In genomic region chr1:35564037-35564883, GRCh38 we compare ENCODE assay signal across 8 cellular contexts. TPM values are rescaled to one million over a fixed set of nuclear protein-coding genes. Genes with fewer than 3 reads are reported as not detected.
DNase-seq lines count a peak whose midpoint lies in the region; ATAC-seq and TF ChIP-seq lines count a peak whose summit lies in the region.

No MANE protein-coding gene starts in this region.

- H3K4me1 ChIP-seq in heart right ventricle, result peaks cover 0 to 33% (median 10%) of the 10 kb centered on the region in 9 donors

- intact Hi-C loops in heart right ventricle (cut with DNase I), result loop anchor here in 8 of 10 donors (1.0 to 10.0 kb wide), 8 partner anchors 111 to 372 kb away; partner anchors contain the start of genes C1orf216 (in 2 of the 8) and SFPQ (in 1 of the 8)

- no peaks in the 10 kb centered on the region for H3K9me3 Mint-ChIP-seq in T-cell
- no peaks in the 10 kb centered on the region for H3K9me3 Mint-ChIP-seq in activated naive CD8-positive, alpha-beta T cell treated with anti-CD3 and anti-CD28 coated beads, Interleukin-2, amount 50 U/mL, for 24 hours

- no peaks in the 10 kb centered on the region for H3K9me3 ChIP-seq in heart right ventricle

- CTCF ChIA-PET in T-cell (lab: Charles Lee), result interaction anchor here (0.9 to 2.1 kb wide), 19 partner anchors 8 to 163 kb away, joined by 3 to 56 read pairs (median 4); partner anchors contain the start of gene TFAP2E (in 1 of the 2)

- H3K36me3 Mint-ChIP-seq in T-cell, result peaks cover 7% of the 10 kb centered on the region
- H3K36me3 Mint-ChIP-seq in activated naive CD8-positive, alpha-beta T cell treated with anti-CD3 and anti-CD28 coated beads, Interleukin-2, amount 50 U/mL, for 24 hours (ENCODE audit: low read depth), result peaks cover 8% of the 10 kb centered on the region

- POLR2A ChIA-PET in T-cell (lab: Charles Lee), result interaction anchor here in 1 of 2 donors (0.5 kb wide), 1 partner anchor 163 kb away, joined by 4 read pairs; no protein-coding TSS in a partner anchor

- peak overlapping the region in 1 of 3 donors; percentile 28 for H3K4me3 Mint-ChIP-seq in T-cell
- no peak overlapping the region for H3K4me3 Mint-ChIP-seq in activated naive CD8-positive, alpha-beta T cell treated with anti-CD3 and anti-CD28 coated beads, Interleukin-2, amount 50 U/mL, for 24 hours

- peaks cover 0 to 57% (median 0%) of the 10 kb centered on the region in 9 donors for H3K36me3 ChIP-seq in heart right ventricle

- peaks cover 40 to 47% (median 44%) of the 10 kb centered on the region in 3 donors for H3K4me1 Mint-ChIP-seq in T-cell
- H3K4me1 Mint-ChIP-seq in activated naive CD8-positive, alpha-beta T cell treated with anti-CD3 and anti-CD28 coated beads, Interleukin-2, amount 50 U/mL, for 24 hours, result peaks cover 15% of the 10 kb centered on the region

- ATAC-seq in T-cell (replicated peaks in 1 of 4) (peak; percentile 61 to 76 (median 70)), heart right ventricle (peak in 7 of 8 donors; percentile 23 to 63 (median 38)), HG02938 (IDR thresholded peaks at IDR 0.05; ENCODE audit: unreplicated experiment) (no peak)
- ATAC-seq in activated naive CD8-positive, alpha-beta T cell treated with anti-CD3 and anti-CD28 coated beads, Interleukin-2, amount 50 U/mL, for 24 hours, result peak; percentile 75

- peak; percentile 67 to 87 (median 79) for TF ChIP-seq CTCF in heart right ventricle (IDR thresholded peaks at IDR 0.05)
- peak; percentile 85 for TF ChIP-seq CTCF in retinal pigment epithelial cell (conservative IDR thresholded peaks at IDR 0.05; ENCODE audit: low read depth, low read length)

- peak; percentile 68 for DNase-seq in NK-92 treated with Interleukin-12 subunit alpha and Interleukin-12 subunit beta, amount 100 ng/mL, for 24 hours (lab: John Stamatoyannopoulos, UW)
- DNase-seq in NK-92 (lab: John Stamatoyannopoulos, UW; ENCODE audit: unreplicated experiment) (no peak), NCI-H1092 (lab: John Stamatoyannopoulos, UW) (peak; percentile 68), T-cell (peak; percentile 48 to 86 (median 73)), heart right ventricle (peak; percentile 68 to 83), retinal pigment epithelial cell (ENCODE audit: low read depth) (no peak)
- DNase-seq in activated naive CD8-positive, alpha-beta T cell treated with anti-CD3 and anti-CD28 coated beads, Interleukin-2, amount 50 U/mL, for 24 hours, result peak; percentile 86

- 78 to 82% methylated on average over 9 of the region's 9 CpGs for WGBS in heart right ventricle, 2 donors

- H3K4me3 ChIP-seq in heart right ventricle (no peak overlapping the region), retinal pigment epithelial cell (ENCODE audit: low read length) (no peak overlapping the region)

- peaks cover 0 to 2% (median 0%) of the 10 kb centered on the region in 7 donors for H3K27me3 ChIP-seq in heart right ventricle

- H3K27me3 Mint-ChIP-seq in T-cell, result no peaks in the 10 kb centered on the region
- no peaks in the 10 kb centered on the region for H3K27me3 Mint-ChIP-seq in activated naive CD8-positive, alpha-beta T cell treated with anti-CD3 and anti-CD28 coated beads, Interleukin-2, amount 50 U/mL, for 24 hours

- H3K27ac ChIP-seq in heart right ventricle, result no peak overlapping the region

- peak overlapping the region; percentile 56 to 76 for H3K27ac Mint-ChIP-seq in T-cell
- no peak overlapping the region for H3K27ac Mint-ChIP-seq in activated naive CD8-positive, alpha-beta T cell treated with anti-CD3 and anti-CD28 coated beads, Interleukin-2, amount 50 U/mL, for 24 hours

RNA-seq across cellular contexts. Expression of gene NCDN, which starts 6.7 kb away (rescaled TPM):
- total RNA-seq in T-cell (10 to 100 TPM; 19.8 to 34.0 (median 31.4) TPM), heart right ventricle (10 to 100 TPM; 20.3 to 51.7 (median 34.5) TPM)
- polyA plus RNA-seq in heart right ventricle, result 10 to 100 TPM; 15.3 to 15.8 TPM

RNA-seq across cellular contexts. Expression of gene KIAA0319L, which starts 7.1 kb away (rescaled TPM):
- total RNA-seq in T-cell (10 to 100 TPM; 60.8 to 73.7 (median 63.7) TPM), heart right ventricle (10 to 100 TPM; 57.9 to 84.3 (median 78.3) TPM)
- polyA plus RNA-seq in heart right ventricle, result 10 to 100 TPM; 26.0 to 28.0 TPM

RNA-seq across cellular contexts. Expression of gene TFAP2E, which starts 8.9 kb away (rescaled TPM):
- total RNA-seq in T-cell (1 to 10 TPM; 2.8 to 4.6 (median 3.1) TPM), heart right ventricle (under 1 TPM in 7 of 10 donors, not detected in 3; 0.18 to 0.56 (median 0.40) TPM)
- polyA plus RNA-seq in heart right ventricle, result 1 to 10 TPM in 1 of 2 donors, under 1 TPM in 1; 0.22 to 1.4 TPM

Comparison
In these comparisons a context has a peak if more than half of its experiments do, and no peak if none do; other contexts are left out.
1. DNase-seq: peak in NK-92 treated with Interleukin-12 subunit alpha and Interleukin-12 subunit beta, amount 100 ng/mL, for 24 hours (single experiment), NCI-H1092 (single experiment), T-cell (34 of 34), activated naive CD8-positive, alpha-beta T cell treated with anti-CD3 and anti-CD28 coated beads, Interleukin-2, amount 50 U/mL, for 24 hours (single experiment) and heart right ventricle (2 of 2); none in NK-92 (single experiment) and retinal pigment epithelial cell (single experiment).